Comparison of ENCODE assay signal across 15 cellular contexts in genomic region chr10:91367558-91367957, GRCh38.
"Had no signal": no experiment of that assay in that cellular context is flagged by ENCODE, and none has a peak within 500 bp of the region (broad histone marks: within the 10 kb centered on the region; RNA-seq: fewer than 3 reads in every experiment).

No MANE protein-coding gene starts in this region.

- H3K27me3 ChIP-seq: esophagus squamous epithelium, neural progenitor cell, ovary, right lobe of liver, testis, transverse colon had no signal

- H3K9me3 ChIP-seq: esophagus squamous epithelium, lower lobe of right lung, ovary, right lobe of liver, testis, transverse colon had no signal

- H3K4me3 ChIP-seq: esophagus squamous epithelium, lower lobe of right lung, neural progenitor cell, ovary, right lobe of liver, skin epidermis, testis, transverse colon had no signal

- ATAC-seq: left lobe of liver; lower lobe of right lung; natural killer cell; right lobe of liver; stimulated activated naive B cell treated with anti-CD40 and anti-IgM and Interleukin-4, amounts not matched to agents 10 μg/mL and 1 μg/mL and 100 μg/mL, for 72 hours; stimulated activated naive CD8-positive, alpha-beta T cell treated with anti-CD3 and anti-CD28 coated beads, Interleukin-15, amount 100 ng/mL, for 72 hours had no signal

- H3K4me1 ChIP-seq: esophagus squamous epithelium, lower lobe of right lung, neural progenitor cell, right lobe of liver, testis, transverse colon had no signal

- DNase-seq: esophagus squamous epithelium; kidney glomerular epithelial cell; lower lobe of right lung; natural killer cell; ovary; right lobe of liver; stimulated activated CD4-positive, alpha-beta T cell treated with anti-CD3 and anti-CD28 coated beads, Interleukin-2, amount 100 ng/mL, for 24 hours; stimulated activated CD4-positive, alpha-beta T cell treated with anti-CD3 and anti-CD28 coated beads, Interleukin-4, amount 100 ng/mL, for 4 hours; stimulated activated naive B cell treated with anti-CD40 and anti-IgM and Interleukin-4, amounts not matched to agents 10 μg/mL and 1 μg/mL and 100 μg/mL, for 72 hours; stimulated activated naive CD8-positive, alpha-beta T cell treated with anti-CD3 and anti-CD28 coated beads, Interleukin-15, amount 100 ng/mL, for 72 hours; testis; transverse colon had no signal

- H3K36me3 ChIP-seq: esophagus squamous epithelium, lower lobe of right lung, neural progenitor cell, ovary, right lobe of liver, transverse colon had no signal

- H3K27ac ChIP-seq: esophagus squamous epithelium, lower lobe of right lung, neural progenitor cell, ovary, right lobe of liver, skin epidermis, testis, transverse colon had no signal
